In genomic region chr10:12469345-12469744, GRCh38 we compare ENCODE assay signal across 20 cellular contexts.
"Had no signal": no experiment of that assay in that cellular context is flagged by ENCODE, and none has a peak within 500 bp of the region (broad histone marks: within the 10 kb centered on the region; RNA-seq: fewer than 3 reads in every experiment).

No MANE protein-coding gene starts in this region.

- H3K9me3 Mint-ChIP-seq: activated CD4-positive, alpha-beta memory T cell treated with anti-CD3 and anti-CD28 coated beads for 36 hours; activated naive CD4-positive, alpha-beta T cell treated with anti-CD3 and anti-CD28 coated beads for 36 hours; activated T-helper 2 cell treated with anti-CD3 and anti-CD28 coated beads, Interferon-gamma antibody, Interleukin-2, Interleukin-4, amounts not matched to agents 10 μg/mL and 5 μg/mL and 100 μg/mL, durations not matched to agents 14 hours and 24 hours and 36 hours; central memory CD8-positive, alpha-beta T cell; natural killer cell; WTC11 had no signal

- H3K4me2 ChIP-seq: smooth muscle cell had no signal

- H3K27me3 ChIP-seq: body of pancreas, colonic mucosa, foreskin keratinocyte, stomach, testis, upper lobe of right lung had no signal

- H3K27ac ChIP-seq: body of pancreas, colonic mucosa, foreskin keratinocyte, lower lobe of right lung, stomach, testis, upper lobe of right lung had no signal

- H3K4me1 ChIP-seq: colonic mucosa, foreskin keratinocyte, stomach, testis, upper lobe of right lung had no signal

- H3K36me3 Mint-ChIP-seq: activated CD4-positive, alpha-beta memory T cell treated with anti-CD3 and anti-CD28 coated beads for 36 hours; natural killer cell; WTC11 had no signal

- H3K9me3 ChIP-seq: body of pancreas, colonic mucosa, lower lobe of right lung, stomach, testis, upper lobe of right lung had no signal

- H3K4me3 ChIP-seq: body of pancreas, colonic mucosa, lower lobe of right lung, smooth muscle cell, stomach, testis, upper lobe of right lung had no signal

- H3K4me3 Mint-ChIP-seq: activated CD4-positive, alpha-beta memory T cell treated with anti-CD3 and anti-CD28 coated beads for 36 hours; activated naive CD4-positive, alpha-beta T cell treated with anti-CD3 and anti-CD28 coated beads for 36 hours; central memory CD8-positive, alpha-beta T cell; natural killer cell; WTC11 had no signal

- FAIRE-seq: islet of Langerhans had no signal

- DNase-seq: activated CD4-positive, alpha-beta memory T cell treated with anti-CD3 and anti-CD28 coated beads for 36 hours; activated CD4-positive, alpha-beta T cell treated with anti-CD3 and anti-CD28 coated beads for 4 hours; activated naive CD4-positive, alpha-beta T cell treated with anti-CD3 and anti-CD28 coated beads for 36 hours; body of pancreas; colonic mucosa; foreskin keratinocyte; hippocampal formation; left cardiac atrium; lower lobe of right lung; natural killer cell; stimulated activated CD4-positive, alpha-beta T cell treated with anti-CD3 and anti-CD28 coated beads, Interleukin-4, amount 100 ng/mL, for 1 hour; stomach; testis; upper lobe of right lung had no signal

- ATAC-seq: body of pancreas, foreskin keratinocyte, left cardiac atrium, lower lobe of right lung, natural killer cell, sciatic nerve, upper lobe of right lung had no signal

- H3K27me3 Mint-ChIP-seq: activated CD4-positive, alpha-beta memory T cell treated with anti-CD3 and anti-CD28 coated beads for 36 hours; central memory CD8-positive, alpha-beta T cell had no signal

- H3K27ac Mint-ChIP-seq: activated CD4-positive, alpha-beta memory T cell treated with anti-CD3 and anti-CD28 coated beads for 36 hours; activated naive CD4-positive, alpha-beta T cell treated with anti-CD3 and anti-CD28 coated beads for 36 hours; activated T-helper 2 cell treated with anti-CD3 and anti-CD28 coated beads, Interferon-gamma antibody, Interleukin-2, Interleukin-4, amounts not matched to agents 10 μg/mL and 5 μg/mL and 100 μg/mL, durations not matched to agents 14 hours and 24 hours and 36 hours; natural killer cell; WTC11 had no signal
